ENCODE assay signal across 7 cellular contexts in genomic region chr14:69288001-69288771, GRCh38. TPM values are rescaled to one million over a fixed set of nuclear protein-coding genes. Genes with fewer than 3 reads are reported as not detected.
DNase-seq lines count a peak whose midpoint lies in the region; ATAC-seq and TF ChIP-seq lines count a peak whose summit lies in the region.

No MANE protein-coding gene starts in this region.

- no peaks in the 10 kb centered on the region for H3K4me1 ChIP-seq in HEK293 (ENCODE audit: control insufficient read depth, insufficient read depth, low read length)
- H3K4me1 ChIP-seq in hepatocyte (ENCODE audit: insufficient read depth): no peaks in the 10 kb centered on the region
- H3K4me1 ChIP-seq in suprapubic skin: peaks cover 27% of the 10 kb centered on the region

- ATAC-seq in HG02852 (IDR thresholded peaks at IDR 0.05; ENCODE audit: unreplicated experiment) (no peak), HG03135 (IDR thresholded peaks at IDR 0.05; ENCODE audit: unreplicated experiment) (no peak), HG02973 (IDR thresholded peaks at IDR 0.05; ENCODE audit: unreplicated experiment) (no peak)

- DNase-seq in anterior cingulate cortex (lab: John Stamatoyannopoulos, UW) (peak in 36 of 58 donors; percentile 15 to 81 (median 40)), hepatocyte (ENCODE audit: low spot score) (no peak), suprapubic skin (ENCODE audit: low spot score in 2 of 2) (peak in 1 of 2 donors; percentile 76)

- CTCF ChIA-PET in HEK293 (lab: Yijun Ruan, JAX): interaction anchor here (0.6 to 1.7 kb wide), 3 partner anchors 13 to 159 kb away, joined by 3 to 9 read pairs (median 4); no protein-coding TSS in a partner anchor

- no peak overlapping the region for H2AFZ ChIP-seq in hepatocyte

- H3K27ac ChIP-seq in HEK293 (ENCODE audit: extremely low read depth, low read depth, low read length) (no peak overlapping the region), hepatocyte (no peak overlapping the region), suprapubic skin (peak overlapping the region; percentile 24)

- no peak overlapping the region for H3K4me3 ChIP-seq in HEK293 (ENCODE audit: low read depth, low read length)
- no peak overlapping the region for H3K4me3 ChIP-seq in hepatocyte
- H3K4me3 ChIP-seq in suprapubic skin: no peak overlapping the region

- WGBS in hepatocyte (ENCODE audit: low lambda C conversion rate, missing lambda C conversion rate): 68% methylated on average over 8 of the region's 8 CpGs
- 58% methylated on average over 8 of the region's 8 CpGs for WGBS in suprapubic skin

- TF ChIP-seq EP300 in suprapubic skin (IDR thresholded peaks at IDR 0.05): no peak

- H3K9me3 ChIP-seq in HEK293 (ENCODE audit: control insufficient read depth, insufficient read depth, low read depth, low read length) (no peaks in the 10 kb centered on the region), hepatocyte (ENCODE audit: low read depth) (no peaks in the 10 kb centered on the region), suprapubic skin (no peaks in the 10 kb centered on the region)

- H4K20me1 ChIP-seq in hepatocyte (ENCODE audit: insufficient read depth, poor library complexity, severe bottlenecking): no peaks in the 10 kb centered on the region

- H3K27me3 ChIP-seq in hepatocyte: no peaks in the 10 kb centered on the region
- H3K27me3 ChIP-seq in suprapubic skin: no peaks in the 10 kb centered on the region

- H3K36me3 ChIP-seq in HEK293 (ENCODE audit: control insufficient read depth in 2 of 2, insufficient read depth in 1 of 2, low read length in 2 of 2) (no peaks in the 10 kb centered on the region), hepatocyte (replicated peaks; ENCODE audit: insufficient read depth, low read depth) (no peaks in the 10 kb centered on the region), suprapubic skin (no peaks in the 10 kb centered on the region)

- no peaks in the 10 kb centered on the region for H3K9me2 ChIP-seq in hepatocyte (replicated peaks; ENCODE audit: insufficient read depth)

- POLR2A ChIA-PET in HEK293 (lab: Yijun Ruan, JAX): no interaction called here

- no peak overlapping the region for H3K4me2 ChIP-seq in hepatocyte

- TF ChIP-seq CTCF in HEK293 (tag by site-specific recombination; IDR thresholded peaks at IDR 0.05): no peak
- TF ChIP-seq CTCF in hepatocyte (IDR thresholded peaks at IDR 0.05; ENCODE audit: poor library complexity): peak; percentile 23
- TF ChIP-seq CTCF in suprapubic skin (IDR thresholded peaks at IDR 0.05): no peak

- no peak for TF ChIP-seq POLR2A in suprapubic skin (IDR thresholded peaks at IDR 0.05)

- H3K79me2 ChIP-seq in hepatocyte: no peaks in the 10 kb centered on the region

TF ChIP-seq in HEK293, 187 proteins besides CTCF, POLR2A, EP300 and RAD21:
- TF ChIP-seq ZFP3 (tag by site-specific recombination; IDR thresholded peaks at IDR 0.05; ENCODE audit: low read depth) (no peak), ZBTB17 (tag by site-specific recombination; IDR thresholded peaks at IDR 0.05) (peak; percentile 45), ZNF701 (tag by site-specific recombination; IDR thresholded peaks at IDR 0.05) (no peak), ZNF112 (tag by site-specific recombination; IDR thresholded peaks at IDR 0.05) (no peak), ZIC2 (tag by site-specific recombination; IDR thresholded peaks at IDR 0.05) (peak; percentile 41), ZNF214 (tag by site-specific recombination; IDR thresholded peaks at IDR 0.05; ENCODE audit: borderline replicate concordance) (no peak), RBAK (tag by site-specific recombination; IDR thresholded peaks at IDR 0.05) (no peak), ZSCAN16 (tag by site-specific recombination; IDR thresholded peaks at IDR 0.05) (no peak), GLI4 (tag by site-specific recombination; IDR thresholded peaks at IDR 0.05) (no peak), ZNF24 (tag by site-specific recombination; IDR thresholded peaks at IDR 0.05) (no peak), ZNF423 (tag by site-specific recombination; IDR thresholded peaks at IDR 0.05) (no peak)
- TF ChIP-seq, protein P1, sequence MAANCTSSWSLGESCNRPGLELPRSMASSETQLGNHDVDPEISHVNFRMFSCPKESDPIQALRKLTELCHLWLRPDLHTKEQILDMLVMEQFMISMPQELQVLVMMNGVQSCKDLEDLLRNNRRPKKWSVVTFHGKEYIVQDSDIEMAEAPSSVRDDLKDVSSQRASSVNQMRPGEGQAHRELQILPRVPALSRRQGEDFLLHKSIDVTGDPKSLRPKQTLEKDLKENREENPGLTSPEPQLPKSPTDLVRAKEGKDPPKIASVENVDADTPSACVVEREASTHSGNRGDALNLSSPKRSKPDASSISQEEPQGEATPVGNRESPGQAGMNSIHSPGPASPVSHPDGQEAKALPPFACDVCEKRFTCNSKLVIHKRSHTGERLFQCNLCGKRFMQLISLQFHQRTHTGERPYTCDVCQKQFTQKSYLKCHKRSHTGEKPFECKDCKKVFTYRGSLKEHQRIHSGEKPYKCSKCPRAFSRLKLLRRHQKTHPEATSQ (tag by site-specific recombination; IDR thresholded peaks at IDR 0.05): no peak

RNA-seq across cellular contexts. Expression of gene GALNT16, which starts 28.2 kb away (rescaled TPM):
- total RNA-seq in hepatocyte: 1.7 and 2.4 TPM in 2 replicates
- 1.7 and 2.6 TPM in 2 replicates for polyA plus RNA-seq in hepatocyte
- total RNA-seq in suprapubic skin: 1 to 10 TPM; 2.1 to 4.6 (median 3.4) TPM
